18 cellular contexts compared by ENCODE assay signal in the genomic region with DNA sequence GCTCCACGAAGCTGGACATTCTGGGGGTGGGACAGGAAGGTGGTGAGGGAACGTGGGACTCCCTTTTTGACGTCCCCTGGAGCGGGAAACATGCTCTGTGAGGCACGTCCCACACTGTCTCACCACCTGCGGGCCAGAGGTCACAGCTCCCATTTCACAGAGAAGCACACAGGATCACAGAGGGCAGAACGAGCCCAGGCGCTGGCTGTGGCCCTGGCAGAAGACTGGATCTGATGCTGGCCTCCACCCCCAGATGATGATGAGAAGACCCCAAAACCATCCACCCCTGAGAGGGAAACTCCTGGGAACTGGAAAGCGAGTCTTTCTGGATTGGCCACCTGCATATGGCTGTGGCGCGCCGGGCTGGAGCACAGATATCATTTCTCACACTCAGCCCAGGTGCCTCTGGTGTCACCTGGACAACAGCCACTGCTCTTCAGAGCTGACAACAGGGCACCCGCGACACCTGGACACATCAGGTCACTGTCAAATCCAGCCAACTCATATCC.
"Had no signal": no experiment of that assay in that cellular context is flagged by ENCODE, and none has a peak within 500 bp of the region (broad histone marks: within the 10 kb centered on the region; RNA-seq: fewer than 3 reads in every experiment).

No MANE protein-coding gene starts in this region.

- H3K4me1 ChIP-seq: esophagus squamous epithelium, gastrocnemius medialis, heart right ventricle, left lung, lower lobe of right lung had no signal

- H3K36me3 ChIP-seq: esophagus squamous epithelium, gastrocnemius medialis, heart right ventricle, left lung, lower lobe of right lung had no signal

- H3K27me3 ChIP-seq: esophagus squamous epithelium, gastrocnemius medialis, left lung had no signal

- H3K4me3 ChIP-seq: coronary artery, dorsolateral prefrontal cortex, esophagus squamous epithelium, gastrocnemius medialis, heart right ventricle, left lung, lower lobe of right lung, mucosa of descending colon had no signal

- ATAC-seq: gastrocnemius medialis, heart right ventricle, left cardiac atrium, left lung, left ventricle myocardium superior, lower lobe of right lung, mucosa of descending colon had no signal

- H3K9me3 ChIP-seq: gastrocnemius medialis, lower lobe of right lung had no signal

- H3K27ac ChIP-seq: coronary artery, dorsolateral prefrontal cortex, esophagus squamous epithelium, gastrocnemius medialis, heart right ventricle, left lung, lower lobe of right lung had no signal

- DNase-seq: dermis blood vessel endothelial cell; dorsolateral prefrontal cortex; effector CD4-positive, alpha-beta T cell; effector memory CD4-positive, alpha-beta T cell; esophagus squamous epithelium; foreskin fibroblast; foreskin melanocyte; gastrocnemius medialis; heart right ventricle; hippocampal formation; left cardiac atrium; left lung; left ventricle myocardium superior; lower lobe of right lung; mesenchymal stem cell; mucosa of descending colon; naive B cell had no signal
